ENCODE assay signal across 9 cellular contexts in genomic region chr21:42674351-42674940, GRCh38. TPM values are rescaled to one million over a fixed set of nuclear protein-coding genes. Genes with fewer than 3 reads are reported as not detected.
DNase-seq lines count a peak whose midpoint lies in the region; ATAC-seq and TF ChIP-seq lines count a peak whose summit lies in the region.
"Had no signal": no experiment of that assay in that cellular context is flagged by ENCODE, and none has a peak within 500 bp of the region (broad histone marks: within the 10 kb centered on the region; RNA-seq: fewer than 3 reads in every experiment).

No MANE protein-coding gene starts in this region.

- POLR2A ChIA-PET in A673 (lab: Charles Lee; ENCODE audit: low non-redundant PET) = no interaction called here

- H3K9me3 Mint-ChIP-seq in mesothelial cell of epicardium = no peaks in the 10 kb centered on the region
- H3K9me3 Mint-ChIP-seq: activated CD4-positive, alpha-beta T cell treated with anti-CD3 and anti-CD28 coated beads, Interleukin-2, amount 10 ng/mL, durations not matched to agents 7 days and 5 days had no signal

- DNase-seq in A673 (ENCODE audit: low spot score) (peak; percentile 86), NCI-H1436 (lab: John Stamatoyannopoulos, UW) (peak; percentile 76), caudate nucleus (lab: John Stamatoyannopoulos, UW) (peak in 1 of 61 donors; percentile 26), mesothelial cell of epicardium (ENCODE audit: low spot score in 2 of 2, unreplicated experiment in 2 of 2) (peak in 1 of 2 experiments; percentile 70), AG20443 (ENCODE audit: low spot score) (no peak), glomerular visceral epithelial cell (ENCODE audit: extremely low spot score) (no peak), AG08395 (ENCODE audit: low spot score) (no peak)
- DNase-seq: activated CD4-positive, alpha-beta T cell treated with anti-CD3 and anti-CD28 coated beads, Interleukin-2, amount 10 ng/mL, durations not matched to agents 7 days and 5 days had no signal

- CTCF ChIA-PET in A673 (lab: Charles Lee) = interaction anchor here (0.6 kb wide), 1 partner anchor 8 kb away, joined by 3 read pairs; no protein-coding TSS in a partner anchor

- no peak for ATAC-seq in HG03280 (IDR thresholded peaks at IDR 0.05; ENCODE audit: unreplicated experiment)

- peak overlapping the region; percentile 21 for H3K4me3 ChIP-seq in A673 (ENCODE audit: low read depth, low read length, poor library complexity, severe bottlenecking)

- peak overlapping the region; percentile 78 for H3K27ac ChIP-seq in A673 (ENCODE audit: low read depth, low read length, poor library complexity, severe bottlenecking)
- H3K27ac ChIP-seq in caudate nucleus (ENCODE audit: low read depth, low read length) = peak overlapping the region; percentile 31

- peaks cover 7% of the 10 kb centered on the region for H3K36me3 Mint-ChIP-seq in mesothelial cell of epicardium

- TF ChIP-seq CTCF in A673 (conservative IDR thresholded peaks at IDR 0.05; ENCODE audit: low read depth, low read length) (no peak), mesothelial cell of epicardium (IDR thresholded peaks at IDR 0.05; ENCODE audit: unreplicated experiment) (no peak)

- H3K27ac Mint-ChIP-seq in mesothelial cell of epicardium = peak overlapping the region; percentile 91
- H3K27ac Mint-ChIP-seq: activated CD4-positive, alpha-beta T cell treated with anti-CD3 and anti-CD28 coated beads, Interleukin-2, amount 10 ng/mL, durations not matched to agents 7 days and 5 days had no signal

- H3K27me3 Mint-ChIP-seq in mesothelial cell of epicardium (ENCODE audit: low read depth) = no peaks in the 10 kb centered on the region
- H3K27me3 Mint-ChIP-seq: activated CD4-positive, alpha-beta T cell treated with anti-CD3 and anti-CD28 coated beads, Interleukin-2, amount 10 ng/mL, durations not matched to agents 7 days and 5 days had no signal

- peaks cover 57% of the 10 kb centered on the region for H3K4me1 ChIP-seq in A673 (ENCODE audit: insufficient read depth, low read length, poor library complexity, severe bottlenecking)

- no peaks in the 10 kb centered on the region for H3K36me3 ChIP-seq in A673 (ENCODE audit: insufficient read depth, low read length, poor library complexity, severe bottlenecking)

- peak overlapping the region; percentile 58 for H3K4me3 Mint-ChIP-seq in mesothelial cell of epicardium
- H3K4me3 Mint-ChIP-seq: activated CD4-positive, alpha-beta T cell treated with anti-CD3 and anti-CD28 coated beads, Interleukin-2, amount 10 ng/mL, durations not matched to agents 7 days and 5 days had no signal

- H3K27me3 ChIP-seq in A673 (replicated peaks; ENCODE audit: insufficient read depth, low read depth, low read length, poor library complexity) = no peaks in the 10 kb centered on the region

- BruUV-seq in A673 (replicated peaks; lab: Mats Ljungman, UMichigan) = no TSS peak

- intact Hi-C loops in A673 (cut with micrococcal nuclease; ENCODE audit: unreplicated experiment) = no loop called here

- H3K9me3 ChIP-seq in A673 (ENCODE audit: low read depth, low read length, poor library complexity, severe bottlenecking) = no peaks in the 10 kb centered on the region

- peaks cover 66% of the 10 kb centered on the region for H3K4me1 Mint-ChIP-seq in mesothelial cell of epicardium

RNA-seq across cellular contexts. Expression of gene PDE9A, which starts 21.0 kb away (rescaled TPM):
- total RNA-seq in A673 (2021) = 14.3 and 19.2 TPM in 2 replicates
- total RNA-seq in mesothelial cell of epicardium = 26.1 to 27.4 TPM (median 26.5 TPM) in 3 replicates

Comparison
In these comparisons a context has a peak if more than half of its experiments do, and no peak if none do; other contexts are left out.
1. DNase-seq: peak in A673 (single experiment) and NCI-H1436 (single experiment); none in AG20443 (single experiment), glomerular visceral epithelial cell (single experiment) and AG08395 (single experiment).